Comparison of ENCODE assay signal across 20 cellular contexts in the genomic region with DNA sequence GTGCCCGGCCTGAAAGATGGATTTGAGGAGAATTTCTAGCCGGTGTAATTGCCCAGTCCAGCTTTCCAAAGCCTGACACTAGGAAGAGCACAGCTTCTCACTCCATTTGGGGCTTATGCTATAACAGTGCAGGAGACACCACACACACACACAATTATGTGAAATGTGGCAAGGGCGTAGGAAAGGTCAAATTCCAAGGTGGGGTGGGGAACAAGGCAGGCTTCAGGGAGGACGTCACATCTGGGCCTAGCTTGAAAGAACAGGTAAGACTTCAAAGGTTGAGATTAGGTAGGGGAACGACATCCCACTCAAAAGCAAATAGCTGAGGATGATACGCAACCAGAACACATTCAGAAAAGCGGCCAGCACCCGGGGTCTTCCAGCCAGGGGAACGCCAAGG.
"Had no signal": no experiment of that assay in that cellular context is flagged by ENCODE, and none has a peak within 500 bp of the region (broad histone marks: within the 10 kb centered on the region; RNA-seq: fewer than 3 reads in every experiment).

No MANE protein-coding gene starts in this region.

- H3K27me3 ChIP-seq: foreskin keratinocyte, right lobe of liver, stomach, testis had no signal

- H3K9me3 ChIP-seq: prostate gland, right lobe of liver, stomach, testis had no signal

- DNase-seq: activated CD4-positive, alpha-beta T cell treated with anti-CD3 and anti-CD28 coated beads for 36 hours; activated CD8-positive, alpha-beta T cell treated with anti-CD3 and anti-CD28 coated beads for 36 hours; activated gamma-delta T cell; activated naive CD8-positive, alpha-beta T cell treated with anti-CD3 and anti-CD28 coated beads for 36 hours; activated T-cell treated with anti-CD3 and anti-CD28 coated beads, Interleukin-2, amount 50 U/mL, for 48 hours; amygdala; cerebellar nuclear complex; effector memory CD4-positive, alpha-beta T cell; foreskin keratinocyte; head of caudate nucleus; occipital lobe; right lobe of liver; stimulated activated CD4-positive, alpha-beta T cell treated with anti-CD3 and anti-CD28 coated beads, Interleukin-1b, Interleukin-23, amount 100 ng/mL, for 48 hours; stomach; testis; WERI-Rb-1 had no signal

- H3K27ac ChIP-seq: foreskin keratinocyte, prostate gland, right lobe of liver, testis, WERI-Rb-1 had no signal

- H3K27ac Mint-ChIP-seq: activated CD4-positive, alpha-beta T cell treated with anti-CD3 and anti-CD28 coated beads for 36 hours; activated CD8-positive, alpha-beta T cell treated with anti-CD3 and anti-CD28 coated beads for 36 hours; activated naive CD8-positive, alpha-beta T cell treated with anti-CD3 and anti-CD28 coated beads for 36 hours; natural killer cell treated with Interleukin-12 subunit alpha and Interleukin-12 subunit beta and Interleukin-15 and Interleukin-18, amount 100 ng/mL, for 72 hours; T-helper 1 cell treated with Interleukin-12 subunit alpha and Interleukin-12 subunit beta and Interleukin-4 antibody, amounts not matched to agents 30 μg/mL and 1 μg/mL, for 36 hours had no signal

- H3K4me3 ChIP-seq: prostate gland, right lobe of liver, stomach, testis had no signal

- ATAC-seq: activated CD4-positive, alpha-beta T cell treated with anti-CD3 and anti-CD28 coated beads for 36 hours; activated CD8-positive, alpha-beta T cell treated with anti-CD3 and anti-CD28 coated beads for 36 hours; foreskin keratinocyte; natural killer cell treated with Interleukin-12 subunit alpha and Interleukin-12 subunit beta and Interleukin-15 and Interleukin-18, amount 100 ng/mL, for 72 hours; SK-N-SH treated with all-trans-retinoic acid at 6 μM for 48 hours had no signal

- H3K4me3 Mint-ChIP-seq: activated CD4-positive, alpha-beta T cell treated with anti-CD3 and anti-CD28 coated beads for 36 hours; activated CD8-positive, alpha-beta T cell treated with anti-CD3 and anti-CD28 coated beads for 36 hours; activated naive CD8-positive, alpha-beta T cell treated with anti-CD3 and anti-CD28 coated beads for 36 hours; natural killer cell treated with Interleukin-12 subunit alpha and Interleukin-12 subunit beta and Interleukin-15 and Interleukin-18, amount 100 ng/mL, for 72 hours; T-helper 1 cell treated with Interleukin-12 subunit alpha and Interleukin-12 subunit beta and Interleukin-4 antibody, amounts not matched to agents 30 μg/mL and 1 μg/mL, for 36 hours had no signal

- H3K27me3 Mint-ChIP-seq: activated CD4-positive, alpha-beta T cell treated with anti-CD3 and anti-CD28 coated beads for 36 hours; activated CD8-positive, alpha-beta T cell treated with anti-CD3 and anti-CD28 coated beads for 36 hours; activated naive CD8-positive, alpha-beta T cell treated with anti-CD3 and anti-CD28 coated beads for 36 hours; natural killer cell treated with Interleukin-12 subunit alpha and Interleukin-12 subunit beta and Interleukin-15 and Interleukin-18, amount 100 ng/mL, for 72 hours had no signal

- H3K9me3 Mint-ChIP-seq: activated CD8-positive, alpha-beta T cell treated with anti-CD3 and anti-CD28 coated beads for 36 hours; activated naive CD8-positive, alpha-beta T cell treated with anti-CD3 and anti-CD28 coated beads for 36 hours; natural killer cell treated with Interleukin-12 subunit alpha and Interleukin-12 subunit beta and Interleukin-15 and Interleukin-18, amount 100 ng/mL, for 72 hours; T-helper 1 cell treated with Interleukin-12 subunit alpha and Interleukin-12 subunit beta and Interleukin-4 antibody, amounts not matched to agents 30 μg/mL and 1 μg/mL, for 36 hours had no signal
